In genomic region chr7:5451391-5451790, GRCh38 we compare ENCODE assay signal across 1 cellular context.
TF ChIP-seq lines count a peak whose summit lies in the region.

No MANE protein-coding gene starts in this region.

TF ChIP-seq in HepG2, 621 proteins besides CTCF, POLR2A, EP300 and RAD21:
- TF ChIP-seq ZNF33B (CRISPR knock-in tag; IDR thresholded peaks at IDR 0.05), result no peak
- TF ChIP-seq AGO1 (IDR thresholded peaks at IDR 0.05; ENCODE audit: low read depth, low read length, poor library complexity, severe bottlenecking), result peak; percentile 20
- TF ChIP-seq JARID2 (CRISPR knock-in tag; IDR thresholded peaks at IDR 0.05; ENCODE audit: insufficient replicate concordance), result no peak
- no peak for TF ChIP-seq AHR (CRISPR knock-in tag; IDR thresholded peaks at IDR 0.05)
- TF ChIP-seq PRDM4 (CRISPR knock-in tag; IDR thresholded peaks at IDR 0.05; ENCODE audit: borderline replicate concordance), result no peak
